ENCODE assay signal across 8 cellular contexts in the genomic region with DNA sequence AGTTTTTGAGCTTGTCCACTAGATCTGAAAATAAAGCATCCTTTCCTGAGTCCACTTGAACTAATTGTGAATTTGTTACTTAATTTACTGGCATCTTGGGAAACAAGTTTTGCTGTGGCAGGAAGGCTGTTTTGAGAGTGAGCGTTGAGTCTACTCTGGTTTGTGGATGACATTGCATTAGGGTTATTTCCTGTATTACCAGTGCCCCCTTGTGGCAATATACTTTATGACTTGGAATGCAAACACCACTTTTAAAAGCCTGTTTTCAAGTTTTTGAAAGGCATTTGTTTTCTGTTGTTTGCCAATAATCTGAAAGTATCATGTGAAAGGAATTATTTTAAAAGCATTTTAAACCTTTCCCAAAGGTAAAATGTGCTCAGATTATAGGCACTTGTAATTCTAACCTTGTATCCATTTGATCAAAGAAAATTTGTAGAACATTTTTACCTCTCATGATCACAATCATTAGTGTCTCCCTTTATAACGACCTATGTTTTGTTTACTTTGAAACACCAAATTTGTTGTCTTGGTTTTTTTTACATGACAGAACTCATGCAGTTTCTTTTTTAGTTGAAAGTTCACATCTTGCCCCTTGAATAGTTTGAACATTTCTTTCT. TPM values are rescaled to one million over a fixed set of nuclear protein-coding genes. Genes with fewer than 3 reads are reported as not detected.
A peak's percentile ranks its signal among the peaks of the same experiment; 100 is the strongest.
DNase-seq lines count a peak whose midpoint lies in the region; ATAC-seq, FAIRE-seq and TF ChIP-seq lines count a peak whose summit lies in the region.

No MANE protein-coding gene starts in this region.

- no peak for TF ChIP-seq POLR2A in HepG2 (IDR thresholded peaks at IDR 0.05; ENCODE audit: insufficient read depth in 1 of 2, low read depth in 2 of 2, low read length in 2 of 2)
- no peak for TF ChIP-seq POLR2A in transverse colon (IDR thresholded peaks at IDR 0.05)

- POLR2A ChIA-PET in Panc1 (lab: Charles Lee) (interaction anchor here (0.6 kb wide), 1 partner anchor 255 kb away, joined by 4 read pairs; the partner anchor contains the start of gene LEF1), HepG2 (lab: Yijun Ruan, JAX) (no interaction called here)

- CTCF ChIA-PET in activated naive CD4-positive, alpha-beta T cell treated with anti-CD3 and anti-CD28 coated beads, Interleukin-2, amount 10 ng/mL, durations not matched to agents 7 days and 5 days (lab: Charles Lee) = interaction anchor here (0.6 to 1.4 kb wide), 9 partner anchors 10 to 752 kb away, joined by 3 to 11 read pairs (median 3); no protein-coding TSS in a partner anchor
- CTCF ChIA-PET in Panc1 (lab: Charles Lee) (no interaction called here), HepG2 (lab: Yijun Ruan, JAX; ENCODE audit: low intra/inter-chr PET ratio, low total read pairs) (interaction anchor here (1.2 to 4.5 kb wide), 2 partner anchors 151 to 155 kb away, joined by 3 to 72 read pairs; no protein-coding TSS in a partner anchor)

- TF ChIP-seq RAD21 in HepG2 (CRISPR knock-in tag; IDR thresholded peaks at IDR 0.05) = peak; percentile 77

- H3K36me3 ChIP-seq in Panc1 (ENCODE audit: control insufficient read depth, insufficient read depth, low read length) = no peaks in the 10 kb centered on the region
- H3K36me3 ChIP-seq in HepG2 (replicated peaks in 1 of 2; ENCODE audit: control insufficient read depth in 1 of 2, insufficient read depth in 2 of 2, low read length in 2 of 2) = no peaks in the 10 kb centered on the region
- peaks cover 0 to 2% (median 0%) of the 10 kb centered on the region in 4 donors for H3K36me3 ChIP-seq in transverse colon

- H3K4me1 ChIP-seq in Panc1 (ENCODE audit: control insufficient read depth, insufficient read depth, low read length) (no peaks in the 10 kb centered on the region), HepG2 (ENCODE audit: insufficient read depth, low read length) (no peaks in the 10 kb centered on the region), transverse colon (no peaks in the 10 kb centered on the region)

- H3K79me2 ChIP-seq in HepG2 (ENCODE audit: insufficient read depth, low read length) = no peaks in the 10 kb centered on the region

- DNase-seq in activated naive CD4-positive, alpha-beta T cell treated with anti-CD3 and anti-CD28 coated beads, Interleukin-2, amount 10 ng/mL, durations not matched to agents 7 days and 5 days = peak; percentile 22
- no peak for DNase-seq in activated naive CD4-positive, alpha-beta T cell treated with Interleukin-2 at 50 U/mL for 16 hours
- DNase-seq in Panc1 (ENCODE audit: low read depth, low spot score) (peak; percentile 33), HepG2 (ENCODE audit: low spot score) (peak; percentile 59), transverse colon (peak; percentile 11)

- in situ Hi-C loops in Panc1 (cut with HindIII; ENCODE audit: low pct_unique_long_range_greater_than_20kb, low sequenced_read_pairs) (no loop called here), HepG2 (cut with HindIII; ENCODE audit: extremely low pct_ligation_motif_present, low pct_unique_long_range_greater_than_20kb) (loop anchor here (5.0 kb wide), 1 partner anchor 156 kb away; no protein-coding TSS in a partner anchor), transverse colon (cut with MboI; ENCODE audit: low pct_ligation_motif_present in 1 of 4, low pct_unique_long_range_greater_than_20kb in 1 of 4, low sequenced_read_pairs in 3 of 4) (loop anchor here in 3 of 4 donors (5.0 to 10.0 kb wide), 2 partner anchors 156 to 159 kb away; no protein-coding TSS in a partner anchor)

- TF ChIP-seq EP300 in HepG2 (IDR thresholded peaks at IDR 0.05; ENCODE audit: low read depth in 2 of 2, low read length in 2 of 2) (no peak), HepG2 (CRISPR knock-in tag; IDR thresholded peaks at IDR 0.05; ENCODE audit: borderline replicate concordance) (no peak), transverse colon (IDR thresholded peaks at IDR 0.05; ENCODE audit: low read depth) (no peak)

- H3K4me3 Mint-ChIP-seq in activated naive CD4-positive, alpha-beta T cell treated with anti-CD3 and anti-CD28 coated beads, Interleukin-2, amount 10 ng/mL, durations not matched to agents 7 days and 5 days = no peak overlapping the region

- ATAC-seq in GM21381 (IDR thresholded peaks at IDR 0.05; ENCODE audit: unreplicated experiment) (peak; percentile 81), HG03575 (IDR thresholded peaks at IDR 0.05; ENCODE audit: extremely low read depth, insufficient number of reproducible peaks, low FRiP score, unreplicated experiment) (peak; percentile 85), Panc1 (peak; percentile 84; the same call in 1 of the 2 replicates), HepG2 (peak; percentile 82)

- no peak overlapping the region for H3K9ac ChIP-seq in HepG2 (ENCODE audit: insufficient read depth, low read depth, low read length)

- H3K36me3 Mint-ChIP-seq in activated naive CD4-positive, alpha-beta T cell treated with anti-CD3 and anti-CD28 coated beads, Interleukin-2, amount 10 ng/mL, durations not matched to agents 7 days and 5 days = no peaks in the 10 kb centered on the region

- H2AFZ ChIP-seq in HepG2 (ENCODE audit: low read length) = no peak overlapping the region

- H3K27me3 Mint-ChIP-seq in activated naive CD4-positive, alpha-beta T cell treated with anti-CD3 and anti-CD28 coated beads, Interleukin-2, amount 10 ng/mL, durations not matched to agents 7 days and 5 days = peaks cover 4% of the 10 kb centered on the region

- H3K9me3 ChIP-seq in Panc1 (ENCODE audit: control insufficient read depth, insufficient read depth, low read depth, low read length) (no peaks in the 10 kb centered on the region), HepG2 (ENCODE audit: low read length) (no peaks in the 10 kb centered on the region), transverse colon (no peaks in the 10 kb centered on the region)

- BruUV-seq in Panc1 (replicated peaks; lab: Mats Ljungman, UMichigan) = no TSS peak
- BruUV-seq in HepG2 (replicated peaks; lab: Mats Ljungman, UMichigan) = no TSS peak

- no peaks in the 10 kb centered on the region for H3K9me3 Mint-ChIP-seq in activated naive CD4-positive, alpha-beta T cell treated with anti-CD3 and anti-CD28 coated beads, Interleukin-2, amount 10 ng/mL, durations not matched to agents 7 days and 5 days

- FAIRE-seq in colon (lab: Jason Lieb, UNC) (peak; percentile 87), HepG2 (lab: Jason Lieb, UNC) (peak; percentile 79)

- H4K20me1 ChIP-seq in HepG2 (ENCODE audit: insufficient read depth, low read length) = no peaks in the 10 kb centered on the region

- TF ChIP-seq CTCF in Panc1 (IDR thresholded peaks at IDR 0.05) (peak; percentile 62; the same call in 1 of the 2 replicates), HepG2 (CRISPR knock-in tag; IDR thresholded peaks at IDR 0.05) (peak; percentile 80), transverse colon (IDR thresholded peaks at IDR 0.05) (peak; percentile 74 to 87 (median 82))

- no peak overlapping the region for H3K27ac Mint-ChIP-seq in activated naive CD4-positive, alpha-beta T cell treated with anti-CD3 and anti-CD28 coated beads, Interleukin-2, amount 10 ng/mL, durations not matched to agents 7 days and 5 days

- H3K4me2 ChIP-seq in HepG2 (ENCODE audit: low read depth, low read length) = no peak overlapping the region

- H3K27ac ChIP-seq in Panc1 (ENCODE audit: low read length) (no peak overlapping the region), HepG2 (ENCODE audit: extremely low read length, insufficient read depth, low read length) (no peak overlapping the region), transverse colon (no peak overlapping the region)

- H3K27me3 ChIP-seq in Panc1 (ENCODE audit: control insufficient read depth, insufficient read depth, low read length) (no peaks in the 10 kb centered on the region), HepG2 (ENCODE audit: control insufficient read depth in 1 of 2, insufficient read depth in 2 of 2, low read length in 2 of 2) (no peaks in the 10 kb centered on the region), transverse colon (no peaks in the 10 kb centered on the region)

- no peaks in the 10 kb centered on the region for H3K4me1 Mint-ChIP-seq in activated naive CD4-positive, alpha-beta T cell treated with anti-CD3 and anti-CD28 coated beads, Interleukin-2, amount 10 ng/mL, durations not matched to agents 7 days and 5 days

- H3K4me3 ChIP-seq in Panc1 (ENCODE audit: low read depth in 2 of 2, low read length in 2 of 2) (no peak overlapping the region), HepG2 (replicated peaks in 1 of 3; ENCODE audit: insufficient read depth in 1 of 3, low read depth in 2 of 3, low read length in 3 of 3) (no peak overlapping the region), transverse colon (no peak overlapping the region)

- 13% methylated on average over 2 of the region's 2 CpGs for WGBS in HepG2 (ENCODE audit: low lambda C conversion rate)
- WGBS in transverse colon (ENCODE audit: low coverage in 1 of 2), 2 donors = 7 to 17% methylated on average over 2 of the region's 2 CpGs

- intact Hi-C loops in Panc1 (cut with micrococcal nuclease; ENCODE audit: unreplicated experiment) (loop anchor here (1.0 kb wide), 1 partner anchor 153 kb away; no protein-coding TSS in a partner anchor), HepG2 (cut with micrococcal nuclease; ENCODE audit: unreplicated experiment) (loop anchor here (1.0 to 5.0 kb wide), 3 partner anchors 86 to 336 kb away; no protein-coding TSS in a partner anchor), transverse colon (cut with DNase I; ENCODE audit: low total_unique reads) (no loop called here)

RNA-seq across cellular contexts. Expression of gene CYP2U1, which starts 18.0 kb away (rescaled TPM):
- 1.2 TPM for total RNA-seq in Panc1 (2021; ENCODE audit: unreplicated experiment)
- polyA plus RNA-seq in Panc1 (2012; ENCODE audit: insufficient read length) = 1.1 TPM
- total RNA-seq in HepG2 (2016; rRNA removed; fragmentation: Illumina TruSeq; extraction: Trizol) = 1.9 and 3.4 TPM in 2 replicates
- total RNA-seq in HepG2 (2016; cell fraction: cytosol; rRNA removed; fragmentation: Illumina TruSeq; extraction: Trizol; ENCODE audit: low read depth) = 0.71 and 0.88 TPM in 2 replicates
- 2.0 and 3.6 TPM in 2 replicates for total RNA-seq in HepG2 (2016; cell fraction: insoluble cytoplasmic fraction; rRNA removed; fragmentation: Illumina TruSeq; extraction: Trizol)
- total RNA-seq in HepG2 (2016; cell fraction: membrane; rRNA removed; fragmentation: Illumina TruSeq; extraction: Trizol) = 1.5 TPM in 2 replicates
- total RNA-seq in HepG2 (2016; cell fraction: nucleus; rRNA removed; fragmentation: Illumina TruSeq; extraction: Trizol) = 4.4 and 5.1 TPM in 2 replicates
- 1.3 and 1.4 TPM in 2 replicates for polyA plus RNA-seq in HepG2 (2011; rRNA removed)
- polyA plus RNA-seq in HepG2 (2011; cell fraction: cytosol; rRNA removed) = 0.90 and 1.1 TPM in 2 replicates
- 0.74 and 0.88 TPM in 2 replicates for polyA plus RNA-seq in HepG2 (2011; cell fraction: nucleus; rRNA removed)
- polyA plus RNA-seq in HepG2 (2012) = 1.3 TPM in 2 replicates
- polyA plus RNA-seq in HepG2 (2016; cell fraction: cytosol; fragmentation: Illumina TruSeq; extraction: Trizol; ENCODE audit: low read depth) = 0.42 and 0.43 TPM in 2 replicates
- 1.8 TPM in 2 replicates for polyA plus RNA-seq in HepG2 (2016; cell fraction: insoluble cytoplasmic fraction; fragmentation: Illumina TruSeq; extraction: Trizol; ENCODE audit: low read depth)
- polyA plus RNA-seq in HepG2 (2016; cell fraction: membrane; fragmentation: Illumina TruSeq; extraction: Trizol; ENCODE audit: low read depth) = 0.87 and 0.95 TPM in 2 replicates
- polyA plus RNA-seq in HepG2 (2016; cell fraction: nucleus; fragmentation: Illumina TruSeq; extraction: Trizol; ENCODE audit: insufficient read depth, low read depth) = 4.0 and 4.4 TPM in 2 replicates
- polyA minus RNA-seq in HepG2 (2011; rRNA and poly(A)+ RNA removed; ENCODE audit: low replicate concordance) = 0.44 and 2.4 TPM in 2 replicates
- polyA minus RNA-seq in HepG2 (2011; cell fraction: cytosol; rRNA and poly(A)+ RNA removed) = 1.8 and 2.6 TPM in 2 replicates
- polyA minus RNA-seq in HepG2 (2011; cell fraction: nucleus; rRNA and poly(A)+ RNA removed) = 3.3 and 5.0 TPM in 2 replicates
- total RNA-seq in transverse colon = 1 to 10 TPM; 3.5 to 8.6 (median 5.1) TPM
